27 cellular contexts compared by ENCODE assay signal in the genomic region with DNA sequence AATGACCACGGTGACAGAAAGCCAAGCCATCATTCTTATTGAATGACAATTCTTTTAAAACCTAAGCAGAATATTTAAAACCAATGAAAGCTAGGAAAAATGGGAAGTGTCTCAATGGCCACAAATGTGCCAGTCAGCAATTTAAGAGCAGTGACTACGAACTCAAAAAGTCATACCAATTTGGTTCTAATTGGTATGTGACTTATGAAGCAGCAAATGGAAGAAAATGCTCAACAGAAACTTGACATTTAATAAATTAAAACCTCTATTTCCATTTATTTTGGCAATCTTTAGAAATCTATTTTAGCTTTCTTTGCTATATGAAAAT.
"Had no signal": no experiment of that assay in that cellular context is flagged by ENCODE, and none has a peak within 500 bp of the region (broad histone marks: within the 10 kb centered on the region; RNA-seq: fewer than 3 reads in every experiment).

No MANE protein-coding gene starts in this region.

- H3K4me1 ChIP-seq: adrenal gland, body of pancreas, colonic mucosa had no signal

- ATAC-seq: activated CD4-positive, alpha-beta T cell treated with anti-CD3 and anti-CD28 coated beads for 36 hours; activated CD8-positive, alpha-beta memory T cell treated with anti-CD3 and anti-CD28 coated beads, Interleukin-2, amount 10 ng/mL, durations not matched to agents 7 days and 5 days; activated CD8-positive, alpha-beta T cell treated with anti-CD3 and anti-CD28 coated beads, Interleukin-2, amount 10 ng/mL, durations not matched to agents 7 days and 5 days; body of pancreas; esophagus mucosa; T-helper 17 cell had no signal

- H3K36me3 ChIP-seq: adrenal gland, colonic mucosa had no signal

- FAIRE-seq: frontal cortex had no signal

- H3K9me3 ChIP-seq: body of pancreas, colonic mucosa had no signal

- H3K4me3 ChIP-seq: adrenal gland, body of pancreas, colonic mucosa had no signal

- DNase-seq: activated CD4-positive, alpha-beta memory T cell treated with anti-CD3 and anti-CD28 coated beads for 36 hours; activated CD4-positive, alpha-beta T cell treated with anti-CD3 and anti-CD28 coated beads for 36 hours; activated CD4-positive, alpha-beta T cell treated with anti-CD3 and anti-CD28 coated beads, Interleukin-2, amount 10 ng/mL, durations not matched to agents 24 days and 14 days; activated CD4-positive, CD25-positive, alpha-beta regulatory T cell; activated CD4-positive, CD25-positive, alpha-beta regulatory T cell treated with anti-CD3 and anti-CD28 coated beads, Interleukin-2, amount 50 U/mL, for 72 hours; activated CD8-positive, alpha-beta memory T cell treated with anti-CD3 and anti-CD28 coated beads, Interleukin-2, amount 10 ng/mL, durations not matched to agents 7 days and 5 days; activated CD8-positive, alpha-beta memory T cell treated with anti-CD3 and anti-CD28 coated beads, Interleukin-2, amount 50 U/mL, for 4 hours; activated CD8-positive, alpha-beta T cell treated with anti-CD3 and anti-CD28 coated beads, Interleukin-2, amount 10 ng/mL, durations not matched to agents 7 days and 5 days; activated gamma-delta T cell; activated naive CD4-positive, alpha-beta T cell; activated naive CD4-positive, alpha-beta T cell treated with anti-CD3 and anti-CD28 coated beads, Interleukin-2, amount 10 ng/mL, durations not matched to agents 7 days and 5 days; activated T-cell treated with anti-CD3 and anti-CD28 coated beads, Interleukin-2, amount 50 U/mL, for 1 hour; activated T-cell treated with anti-CD3 and anti-CD28 coated beads, Interleukin-2, amount 50 U/mL, for 48 hours; adrenal gland; amygdala; aorta; body of pancreas; caudate nucleus; colonic mucosa; effector CD8-positive, alpha-beta T cell; endodermal cell; head of caudate nucleus; T-helper 1 cell; T-helper 17 cell; T1000 had no signal

- H3K27me3 ChIP-seq: adrenal gland, body of pancreas, colonic mucosa had no signal

- H3K27ac ChIP-seq: adrenal gland, body of pancreas, colonic mucosa had no signal
